ENCODE assay signal across 9 cellular contexts in the genomic region with DNA sequence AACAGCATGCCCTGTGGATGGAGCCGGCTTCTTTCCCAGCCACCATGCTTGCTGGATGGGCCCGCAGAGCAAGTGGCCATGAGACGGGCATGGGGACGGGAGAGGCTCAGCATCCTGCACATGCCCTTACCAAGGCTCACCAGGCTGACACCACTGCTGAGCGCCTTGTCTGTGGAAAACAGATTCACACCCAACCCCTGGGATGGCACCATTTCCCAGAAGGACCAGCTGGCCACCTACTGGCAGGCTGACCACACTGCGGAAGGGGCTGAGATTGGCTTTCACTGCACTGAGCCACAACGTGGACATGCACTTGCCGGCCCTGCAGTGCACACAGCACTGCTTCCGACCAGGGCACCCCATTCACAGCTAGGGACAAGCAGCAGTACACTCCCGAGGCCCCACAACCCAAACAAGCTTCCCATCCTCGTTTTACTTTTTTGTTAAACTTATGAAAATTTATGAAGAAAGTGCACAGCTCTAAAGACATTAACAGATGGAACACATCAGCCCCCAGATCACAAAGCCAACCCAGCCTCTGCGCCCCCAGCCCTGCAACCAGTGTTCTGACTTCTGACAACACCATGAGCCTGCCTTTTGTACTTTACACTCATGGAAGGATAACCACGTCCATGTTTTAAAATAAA. TPM values are rescaled to one million over a fixed set of nuclear protein-coding genes. Genes with fewer than 3 reads are reported as not detected.
A peak's percentile ranks its signal among the peaks of the same experiment; 100 is the strongest.
DNase-seq lines count a peak whose midpoint lies in the region; ATAC-seq, FAIRE-seq and TF ChIP-seq lines count a peak whose summit lies in the region.
"Had no signal": no experiment of that assay in that cellular context is flagged by ENCODE, and none has a peak within 500 bp of the region (broad histone marks: within the 10 kb centered on the region; RNA-seq: fewer than 3 reads in every experiment).

No MANE protein-coding gene starts in this region.

- FAIRE-seq in small intestine (lab: Jason Lieb, UNC), result no peak

- DNase-seq in activated T-cell treated with anti-CD3 and anti-CD28 coated beads, Interleukin-2, amount 50 U/mL, for 48 hours, result peak; percentile 45 to 55
- DNase-seq in activated T-cell treated with anti-CD3 and anti-CD28 coated beads, Interleukin-2, amount 50 U/mL, for 1 hour, result no peak
- DNase-seq in NB4 (ENCODE audit: low read depth) (peak; percentile 41), Right ventricle myocardium superior (peak; percentile 58), small intestine (peak; percentile 53), activated T-cell treated with anti-CD3 and anti-CD28 coated beads for 4 hours (no peak)
- peak; percentile 29 to 48 for DNase-seq in activated CD4-positive, alpha-beta T cell treated with anti-CD3 and anti-CD28 coated beads, Interleukin-2, amount 50 U/mL, for 48 hours
- DNase-seq in activated CD4-positive, CD25-positive, alpha-beta regulatory T cell treated with anti-CD3 and anti-CD28 coated beads, Interleukin-2, amount 50 U/mL, for 72 hours, result no peak

- H3K36me3 ChIP-seq in small intestine (ENCODE audit: control insufficient read depth in 2 of 2, insufficient read depth in 2 of 2, low read length in 2 of 2), result no peaks in the 10 kb centered on the region

- H3K4me1 ChIP-seq in small intestine (ENCODE audit: control insufficient read depth in 2 of 2, insufficient read depth in 1 of 2, low read depth in 1 of 2, low read length in 1 of 2), result no peaks in the 10 kb centered on the region

- TF ChIP-seq CTCF in NB4 (IDR thresholded peaks at IDR 0.05; ENCODE audit: low read depth, low read length), result peak; percentile 62

- TF ChIP-seq POLR2A in NB4 (IDR thresholded peaks at IDR 0.05; ENCODE audit: extremely low read depth, insufficient read length), result no peak

- intact Hi-C loops in Right ventricle myocardium superior (cut with DNase I), result loop anchor here (10.0 kb wide), 1 partner anchor 425 kb away; no protein-coding TSS in a partner anchor

- H3K27me3 ChIP-seq in small intestine (ENCODE audit: control insufficient read depth in 2 of 2, insufficient read depth in 2 of 2, low read length in 2 of 2), result no peaks in the 10 kb centered on the region

- H3K9me3 ChIP-seq in small intestine (ENCODE audit: control insufficient read depth, low read depth), result no peaks in the 10 kb centered on the region

- peak; percentile 62 for ATAC-seq in Right ventricle myocardium superior (ENCODE audit: poor library complexity)

- H3K27ac ChIP-seq in small intestine (ENCODE audit: low read depth in 1 of 2, low read length in 1 of 2), result no peak overlapping the region

- H3K4me3 ChIP-seq in NB4 (ENCODE audit: low read depth, low read length) (no peak overlapping the region), small intestine (ENCODE audit: low read depth in 1 of 2, low read length in 2 of 2) (no peak overlapping the region)

- 52 to 58% (median 53%) methylated on average over 13 of the region's 13 CpGs for WGBS in small intestine, 3 donors

RNA-seq across cellular contexts. Expression of a gene that starts 13.9 kb away (rescaled TPM):
- total RNA-seq in Right ventricle myocardium superior, result not detected
- polyA plus RNA-seq in small intestine, result not detected
- polyA plus RNA-seq: adipose tissue had no signal

RNA-seq across cellular contexts. Expression of a gene that starts 20.3 kb away (rescaled TPM):
- not detected for total RNA-seq in Right ventricle myocardium superior
- polyA plus RNA-seq in small intestine, result not detected
- polyA plus RNA-seq: adipose tissue had no signal

RNA-seq across cellular contexts. Expression of a gene that starts 21.2 kb away (rescaled TPM):
- total RNA-seq in Right ventricle myocardium superior, result not detected
- not detected for polyA plus RNA-seq in small intestine
- polyA plus RNA-seq: adipose tissue had no signal

RNA-seq across cellular contexts. Expression of a gene that starts 26.8 kb away (rescaled TPM):
- not detected for total RNA-seq in Right ventricle myocardium superior
- polyA plus RNA-seq in small intestine, result not detected
- polyA plus RNA-seq: adipose tissue had no signal

RNA-seq across cellular contexts. Expression of a gene that starts 40.2 kb away (rescaled TPM):
- not detected for total RNA-seq in Right ventricle myocardium superior
- not detected for polyA plus RNA-seq in small intestine
- polyA plus RNA-seq: adipose tissue had no signal

Comparison
In these comparisons a context has a peak if more than half of its experiments do, and no peak if none do; other contexts are left out.
1. DNase-seq: peak in activated T-cell treated with anti-CD3 and anti-CD28 coated beads, Interleukin-2, amount 50 U/mL, for 48 hours (2 of 2), NB4 (single experiment), activated CD4-positive, alpha-beta T cell treated with anti-CD3 and anti-CD28 coated beads, Interleukin-2, amount 50 U/mL, for 48 hours (2 of 2), Right ventricle myocardium superior (single experiment) and small intestine (single experiment); none in activated T-cell treated with anti-CD3 and anti-CD28 coated beads, Interleukin-2, amount 50 U/mL, for 1 hour (single experiment), activated T-cell treated with anti-CD3 and anti-CD28 coated beads for 4 hours (single experiment) and activated CD4-positive, CD25-positive, alpha-beta regulatory T cell treated with anti-CD3 and anti-CD28 coated beads, Interleukin-2, amount 50 U/mL, for 72 hours (single experiment).